Comparison of ENCODE assay signal across 1 cellular context in genomic region chr1:9539165-9539828, GRCh38.
TF ChIP-seq lines count a peak whose summit lies in the region.

TSS of gene SLC25A33 (plus strand) at chr1:9539465. CDS start at chr1:9539692, 227 bp downstream.

TF ChIP-seq in A549, 52 proteins besides CTCF, POLR2A, EP300 and RAD21 (continued from another document):
- peak; percentile 50; the same call in 1 of the 3 replicates for TF ChIP-seq BCL3 (IDR thresholded peaks at IDR 0.05)
- TF ChIP-seq CHD2 (IDR thresholded peaks at IDR 0.05; ENCODE audit: low read length, partially characterized antibody), result peak; percentile 81
- TF ChIP-seq RARB (CRISPR knock-in tag; IDR thresholded peaks at IDR 0.05), result no peak
- peak; percentile 76 for TF ChIP-seq REST (IDR thresholded peaks at IDR 0.05)
- no peak for TF ChIP-seq NPAS2 (CRISPR knock-in tag; IDR thresholded peaks at IDR 0.05; ENCODE audit: borderline replicate concordance)
- TF ChIP-seq E2F6 (IDR thresholded peaks at IDR 0.05; ENCODE audit: borderline replicate concordance, low read depth), result peak; percentile 55; the same call in 1 of the 2 replicates
- peak; percentile 82 for TF ChIP-seq USF2 (IDR thresholded peaks at IDR 0.05)
- TF ChIP-seq ZC3H11A (IDR thresholded peaks at IDR 0.05), result no peak
- TF ChIP-seq FOXS1 (CRISPR knock-in tag; IDR thresholded peaks at IDR 0.05), result no peak
- no peak for TF ChIP-seq ESRRA (IDR thresholded peaks at IDR 0.05; ENCODE audit: borderline replicate concordance, low read length)
- TF ChIP-seq CEBPB (IDR thresholded peaks at IDR 0.05), result peak in 1 of 2 experiments; percentile 66; a peak in 1 of 4 replicates
- TF ChIP-seq ZSCAN20 (CRISPR knock-in tag; IDR thresholded peaks at IDR 0.05), result no peak
- no peak for TF ChIP-seq HDAC2 (IDR thresholded peaks at IDR 0.05)
- no peak for TF ChIP-seq PBX3 (IDR thresholded peaks at IDR 0.05)
- no peak for TF ChIP-seq HEYL (CRISPR knock-in tag; IDR thresholded peaks at IDR 0.05)
- TF ChIP-seq PHF8 (IDR thresholded peaks at IDR 0.05; ENCODE audit: borderline replicate concordance, low read depth), result no peak
- TF ChIP-seq SREBF2 (IDR thresholded peaks at IDR 0.05), result no peak
- TF ChIP-seq GATA3 (IDR thresholded peaks at IDR 0.05; ENCODE audit: borderline replicate concordance), result no peak
- TF ChIP-seq TFCP2L1 (CRISPR knock-in tag; IDR thresholded peaks at IDR 0.05), result no peak
- no peak for TF ChIP-seq CBX8 (IDR thresholded peaks at IDR 0.05)
- no peak for TF ChIP-seq MAFK (IDR thresholded peaks at IDR 0.05; ENCODE audit: partially characterized antibody)
- no peak for TF ChIP-seq POLR2AphosphoS2 (conservative IDR thresholded peaks at IDR 0.05; ENCODE audit: low read length)
- no peak for TF ChIP-seq EHF (CRISPR knock-in tag; IDR thresholded peaks at IDR 0.05)
- peak; percentile 57; the same call in 1 of the 2 replicates for TF ChIP-seq BHLHE40 (IDR thresholded peaks at IDR 0.05; ENCODE audit: low read depth, low read length)
- no peak for TF ChIP-seq ATOH8 (CRISPR knock-in tag; IDR thresholded peaks at IDR 0.05; ENCODE audit: low read depth)
